In genomic region chr11:33772300-33772699, GRCh38 we compare ENCODE assay signal across 10 cellular contexts. TPM values are rescaled to one million over a fixed set of nuclear protein-coding genes. Genes with fewer than 3 reads are reported as not detected.
DNase-seq lines count a peak whose midpoint lies in the region; ATAC-seq, FAIRE-seq and TF ChIP-seq lines count a peak whose summit lies in the region.
"Had no signal": no experiment of that assay in that cellular context is flagged by ENCODE, and none has a peak within 500 bp of the region (broad histone marks: within the 10 kb centered on the region; RNA-seq: fewer than 3 reads in every experiment).

No MANE protein-coding gene starts in this region.

- no peak overlapping the region for H3K27ac Mint-ChIP-seq in Caco-2 (ENCODE audit: unreplicated experiment)
- peak overlapping the region; percentile 2 for H3K27ac Mint-ChIP-seq in astrocyte (ENCODE audit: unreplicated experiment)
- H3K27ac Mint-ChIP-seq in naive B cell = peak overlapping the region in 3 of 6 donors; percentile 0 to 44 (median 30)

- ATAC-seq in naive B cell (ENCODE audit: low read depth in 2 of 2) = no peak
- ATAC-seq in HG03045 (IDR thresholded peaks at IDR 0.05; ENCODE audit: unreplicated experiment) = no peak
- no peak for ATAC-seq in GM21737 (IDR thresholded peaks at IDR 0.05; ENCODE audit: unreplicated experiment)
- no peak for ATAC-seq in GM19324 (IDR thresholded peaks at IDR 0.05; ENCODE audit: low FRiP score, unreplicated experiment)

- intact Hi-C loops in Caco-2 (cut with micrococcal nuclease; ENCODE audit: unreplicated experiment) = no loop called here

- peaks cover 29% of the 10 kb centered on the region for H4K20me1 ChIP-seq in astrocyte (ENCODE audit: insufficient read depth, low read length)

- H3K4me3 ChIP-seq in Caco-2 (ENCODE audit: low read depth, low read length) (no peak overlapping the region), astrocyte (ENCODE audit: insufficient read depth, low read depth, low read length) (no peak overlapping the region)

- peak overlapping the region; percentile 43 for H3K4me2 ChIP-seq in astrocyte (ENCODE audit: low read length)

- POLR2A ChIA-PET in Caco-2 (lab: Charles Lee) = no interaction called here

- no peak overlapping the region for H3K27ac ChIP-seq in astrocyte (ENCODE audit: low read depth, low read length)

- no peak overlapping the region for H3K9ac ChIP-seq in astrocyte (ENCODE audit: low read length)

- no peaks in the 10 kb centered on the region; the same call in 1 of the 2 replicates for H3K36me3 ChIP-seq in Caco-2 (ENCODE audit: control insufficient read depth, insufficient read depth, low read length)
- peaks cover 5% of the 10 kb centered on the region for H3K36me3 ChIP-seq in astrocyte (ENCODE audit: insufficient read depth, low read length)

- no peaks in the 10 kb centered on the region for H3K9me3 ChIP-seq in Caco-2
- no peaks in the 10 kb centered on the region for H3K9me3 ChIP-seq in astrocyte (ENCODE audit: insufficient read depth, low read depth, low read length)

- H3K27me3 ChIP-seq in Caco-2 (replicated peaks; ENCODE audit: control insufficient read depth, insufficient read depth, low read length) (no peaks in the 10 kb centered on the region), astrocyte (ENCODE audit: insufficient read depth, low read length) (no peaks in the 10 kb centered on the region)

- H3K36me3 Mint-ChIP-seq in Caco-2 (ENCODE audit: insufficient read depth, unreplicated experiment) = no peaks in the 10 kb centered on the region
- no peaks in the 10 kb centered on the region for H3K36me3 Mint-ChIP-seq in astrocyte (ENCODE audit: low read depth, unreplicated experiment)
- peaks cover 7 to 18% of the 10 kb centered on the region in 2 donors for H3K36me3 Mint-ChIP-seq in naive B cell

- H2AFZ ChIP-seq in astrocyte (ENCODE audit: low read depth, low read length) = no peak overlapping the region

- no peak for TF ChIP-seq CTCF in Caco-2 (IDR thresholded peaks at IDR 0.05; ENCODE audit: insufficient read depth in 1 of 2, low read depth in 1 of 2, low read length in 1 of 2, severe bottlenecking in 1 of 2, unreplicated experiment in 1 of 2)
- no peak for TF ChIP-seq CTCF in astrocyte (IDR thresholded peaks at IDR 0.05; ENCODE audit: insufficient read depth, low read depth, low read length)

- H3K4me3 Mint-ChIP-seq in Caco-2 (ENCODE audit: unreplicated experiment) = peak overlapping the region; percentile 85
- peak overlapping the region; percentile 96 for H3K4me3 Mint-ChIP-seq in astrocyte (ENCODE audit: unreplicated experiment)
- H3K4me3 Mint-ChIP-seq in naive B cell = peak overlapping the region in 7 of 8 donors; percentile 78 to 99 (median 95)

- DNase-seq in Caco-2 (no peak), HPDE6-E6E7 (ENCODE audit: extremely low spot score) (peak; percentile 66), astrocyte (ENCODE audit: low read depth) (no peak), naive B cell (no peak)
- DNase-seq: GOT3, retina had no signal

- peaks cover 25% of the 10 kb centered on the region for H3K4me1 Mint-ChIP-seq in Caco-2 (ENCODE audit: low read depth, unreplicated experiment)
- H3K4me1 Mint-ChIP-seq in astrocyte (ENCODE audit: low read depth, unreplicated experiment) = peaks cover 10% of the 10 kb centered on the region
- H3K4me1 Mint-ChIP-seq in naive B cell = peaks cover 25 to 34% (median 31%) of the 10 kb centered on the region in 3 donors

- H3K27me3 Mint-ChIP-seq in Caco-2 (ENCODE audit: insufficient read depth, unreplicated experiment) = peaks cover 10% of the 10 kb centered on the region
- no peaks in the 10 kb centered on the region for H3K27me3 Mint-ChIP-seq in astrocyte (ENCODE audit: low read depth, unreplicated experiment)
- H3K27me3 Mint-ChIP-seq in naive B cell = peaks cover 0 to 8% (median 5%) of the 10 kb centered on the region in 3 donors

- TSS peak; percentile 20 for BruUV-seq in Caco-2 (replicated peaks; lab: Mats Ljungman, UMichigan)

- H3K9me3 Mint-ChIP-seq in Caco-2 (ENCODE audit: unreplicated experiment) (no peaks in the 10 kb centered on the region), astrocyte (ENCODE audit: unreplicated experiment) (no peaks in the 10 kb centered on the region), naive B cell (no peaks in the 10 kb centered on the region)

- H3K79me2 ChIP-seq in astrocyte (ENCODE audit: insufficient read depth, low read length) = peaks cover 31% of the 10 kb centered on the region

- FAIRE-seq in astrocyte (lab: Jason Lieb, UNC) = no peak
- FAIRE-seq: G401.6 had no signal

- peaks cover 11% of the 10 kb centered on the region for H3K4me1 ChIP-seq in Caco-2
- H3K4me1 ChIP-seq in astrocyte (ENCODE audit: insufficient read depth, low read length) = peaks cover 17% of the 10 kb centered on the region

- CTCF ChIA-PET in Caco-2 (lab: Charles Lee) = no interaction called here

RNA-seq across cellular contexts. Expression of gene FBXO3, which starts 2.0 kb away (rescaled TPM):
- total RNA-seq in Caco-2 (2022) (27.4 and 29.6 TPM in 2 replicates), astrocyte (23.5 and 25.2 TPM in 2 replicates)
- polyA plus RNA-seq in naive B cell (ENCODE audit: low read depth in 6 of 6) = 10 to 100 TPM; 19.5 to 32.7 (median 28.6) TPM

RNA-seq across cellular contexts. Expression of gene CD59, which starts 36.1 kb away (rescaled TPM):
- 149 and 152 TPM in 2 replicates for total RNA-seq in Caco-2 (2022)
- total RNA-seq in astrocyte = 587 and 662 TPM in 2 replicates
- polyA plus RNA-seq in naive B cell (ENCODE audit: low read depth in 6 of 6) = 10 to 100 TPM; 28.0 to 54.2 (median 39.9) TPM
